Comparison of ENCODE assay signal across 24 cellular contexts in the genomic region with DNA sequence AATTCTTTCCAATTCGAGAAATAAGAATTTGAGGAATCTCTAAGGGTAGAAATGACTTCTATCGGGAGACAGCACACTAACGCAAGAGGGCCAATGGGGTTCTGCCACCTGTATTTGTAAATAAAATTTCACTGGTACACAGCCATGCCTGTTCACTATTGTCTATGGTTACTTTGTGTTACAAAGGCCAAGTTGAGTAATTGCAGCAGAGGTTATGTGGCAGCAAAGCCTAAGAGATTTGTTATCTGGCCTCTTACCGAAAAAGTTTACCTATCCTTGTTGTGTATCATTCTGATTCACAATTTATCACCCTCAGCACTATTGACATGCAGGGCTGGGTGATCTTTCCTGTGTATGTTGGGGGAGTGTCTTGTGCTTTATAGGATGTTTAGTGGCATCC.
DNase-seq lines count a peak whose midpoint lies in the region; ATAC-seq and TF ChIP-seq lines count a peak whose summit lies in the region.
"Had no signal": no experiment of that assay in that cellular context is flagged by ENCODE, and none has a peak within 500 bp of the region (broad histone marks: within the 10 kb centered on the region; RNA-seq: fewer than 3 reads in every experiment).

No MANE protein-coding gene starts in this region.

- H3K27ac Mint-ChIP-seq in activated T-helper 17 cell treated with anti-CD3 and anti-CD28 coated beads, Interleukin-2, amount 50 U/mL, for 72 hours: no peak overlapping the region
- no peak overlapping the region for H3K27ac Mint-ChIP-seq in stimulated activated effector memory CD8-positive, alpha-beta T cell treated with anti-CD3 and anti-CD28 coated beads, Interleukin-12 subunit alpha, Interleukin-12 subunit beta, amount 100 ng/mL, for 72 hours
- H3K27ac Mint-ChIP-seq: activated naive CD8-positive, alpha-beta T cell treated with anti-CD3 and anti-CD28 coated beads for 36 hours; CD4-positive, alpha-beta T cell; T-helper 17 cell had no signal

- H3K27me3 Mint-ChIP-seq in activated T-helper 17 cell treated with anti-CD3 and anti-CD28 coated beads, Interleukin-2, amount 50 U/mL, for 72 hours: no peaks in the 10 kb centered on the region
- H3K27me3 Mint-ChIP-seq: activated naive CD8-positive, alpha-beta T cell treated with anti-CD3 and anti-CD28 coated beads for 36 hours; CD4-positive, alpha-beta T cell; T-helper 17 cell had no signal

- no peak for TF ChIP-seq CTCF in sigmoid colon (IDR thresholded peaks at IDR 0.05)

- DNase-seq in HPDE6-E6E7 (ENCODE audit: extremely low spot score): peak; percentile 43
- no peak for DNase-seq in left colon
- DNase-seq in stimulated activated effector memory CD8-positive, alpha-beta T cell treated with anti-CD3 and anti-CD28 coated beads, Interleukin-12 subunit alpha, Interleukin-12 subunit beta, amount 100 ng/mL, for 72 hours (ENCODE audit: low spot score in 2 of 2): no peak
- no peak for DNase-seq in NK-92 (lab: John Stamatoyannopoulos, UW; ENCODE audit: unreplicated experiment)
- no peak for DNase-seq in sigmoid colon
- no peak for DNase-seq in GOT3 (lab: John Stamatoyannopoulos, UW)
- DNase-seq in H7: no peak
- DNase-seq: activated effector memory CD4-positive, alpha-beta T cell treated with anti-CD3 and anti-CD28 coated beads, Interleukin-2, amount 50 U/mL, for 16 hours; activated naive CD8-positive, alpha-beta T cell treated with anti-CD3 and anti-CD28 coated beads for 36 hours; aorta; CD4-positive, alpha-beta T cell; central memory CD4-positive, alpha-beta T cell; KG1; NCI-H1436; NCI-H748 treated with DMSO at 0.1 percent for 48 hours; posterior cingulate gyrus; right cardiac atrium; stimulated activated CD4-positive, alpha-beta T cell treated with anti-CD3 and anti-CD28 coated beads, Interleukin-4, amount 100 ng/mL, for 4 hours; stimulated activated naive CD4-positive, alpha-beta T cell treated with Interleukin-2 at 50 U/mL for 16 hours; T-helper 17 cell had no signal

- peak; percentile 25 for ATAC-seq in activated T-helper 17 cell treated with anti-CD3 and anti-CD28 coated beads, Interleukin-2, amount 50 U/mL, for 72 hours (replicated peaks)
- ATAC-seq in left colon: peak; percentile 23
- ATAC-seq in stimulated activated effector memory CD8-positive, alpha-beta T cell treated with anti-CD3 and anti-CD28 coated beads, Interleukin-12 subunit alpha, Interleukin-12 subunit beta, amount 100 ng/mL, for 72 hours: peak; percentile 65
- ATAC-seq: right cardiac atrium, SK-N-SH treated with all-trans-retinoic acid at 6 μM for 48 hours, T-helper 17 cell had no signal

- peaks cover 7% of the 10 kb centered on the region for H3K4me1 Mint-ChIP-seq in activated T-helper 17 cell treated with anti-CD3 and anti-CD28 coated beads, Interleukin-2, amount 50 U/mL, for 72 hours
- peaks cover 10% of the 10 kb centered on the region for H3K4me1 Mint-ChIP-seq in stimulated activated effector memory CD8-positive, alpha-beta T cell treated with anti-CD3 and anti-CD28 coated beads, Interleukin-12 subunit alpha, Interleukin-12 subunit beta, amount 100 ng/mL, for 72 hours
- H3K4me1 Mint-ChIP-seq: T-helper 17 cell had no signal

- H3K4me3 ChIP-seq in sigmoid colon (no peak overlapping the region), H7 (ENCODE audit: insufficient read depth, low read depth, low read length) (no peak overlapping the region)
- H3K4me3 ChIP-seq: lung, vagina had no signal

- intact Hi-C loops in left colon (cut with DNase I, micrococcal nuclease) (no loop called here), sigmoid colon (cut with DNase I) (no loop called here)

- no peaks in the 10 kb centered on the region for H3K36me3 Mint-ChIP-seq in activated T-helper 17 cell treated with anti-CD3 and anti-CD28 coated beads, Interleukin-2, amount 50 U/mL, for 72 hours (ENCODE audit: low read depth)
- H3K36me3 Mint-ChIP-seq in stimulated activated effector memory CD8-positive, alpha-beta T cell treated with anti-CD3 and anti-CD28 coated beads, Interleukin-12 subunit alpha, Interleukin-12 subunit beta, amount 100 ng/mL, for 72 hours: no peaks in the 10 kb centered on the region
- H3K36me3 Mint-ChIP-seq: activated naive CD8-positive, alpha-beta T cell treated with anti-CD3 and anti-CD28 coated beads for 36 hours had no signal

- H3K36me3 ChIP-seq in sigmoid colon: no peaks in the 10 kb centered on the region
- H3K36me3 ChIP-seq in H7 (replicated peaks; ENCODE audit: control insufficient read depth, insufficient read depth, low read length): no peaks in the 10 kb centered on the region
- H3K36me3 ChIP-seq: vagina had no signal

- no peaks in the 10 kb centered on the region for H3K4me1 ChIP-seq in sigmoid colon

- WGBS in sigmoid colon, 2 donors: 83 to 85% methylated on average over 4 of the region's 4 CpGs

- no peaks in the 10 kb centered on the region for H3K9me3 ChIP-seq in sigmoid colon
- H3K9me3 ChIP-seq: vagina had no signal

- H3K27ac ChIP-seq in sigmoid colon: no peak overlapping the region
- H3K27ac ChIP-seq: vagina had no signal

- no peak overlapping the region for H3K4me3 Mint-ChIP-seq in activated T-helper 17 cell treated with anti-CD3 and anti-CD28 coated beads, Interleukin-2, amount 50 U/mL, for 72 hours
- no peak overlapping the region for H3K4me3 Mint-ChIP-seq in stimulated activated effector memory CD8-positive, alpha-beta T cell treated with anti-CD3 and anti-CD28 coated beads, Interleukin-12 subunit alpha, Interleukin-12 subunit beta, amount 100 ng/mL, for 72 hours
- H3K4me3 Mint-ChIP-seq: activated naive CD8-positive, alpha-beta T cell treated with anti-CD3 and anti-CD28 coated beads for 36 hours; CD4-positive, alpha-beta T cell; T-helper 17 cell had no signal

- no peak for TF ChIP-seq POLR2A in sigmoid colon (IDR thresholded peaks at IDR 0.05)

- H3K27me3 ChIP-seq in sigmoid colon: no peaks in the 10 kb centered on the region
- H3K27me3 ChIP-seq in H7 (ENCODE audit: control insufficient read depth, insufficient read depth, low read length): no peaks in the 10 kb centered on the region
- H3K27me3 ChIP-seq: vagina had no signal

- no peak for TF ChIP-seq EP300 in sigmoid colon (IDR thresholded peaks at IDR 0.05)

- H3K9me3 Mint-ChIP-seq in activated T-helper 17 cell treated with anti-CD3 and anti-CD28 coated beads, Interleukin-2, amount 50 U/mL, for 72 hours: no peaks in the 10 kb centered on the region
- H3K9me3 Mint-ChIP-seq in stimulated activated effector memory CD8-positive, alpha-beta T cell treated with anti-CD3 and anti-CD28 coated beads, Interleukin-12 subunit alpha, Interleukin-12 subunit beta, amount 100 ng/mL, for 72 hours: no peaks in the 10 kb centered on the region
- H3K9me3 Mint-ChIP-seq: activated naive CD8-positive, alpha-beta T cell treated with anti-CD3 and anti-CD28 coated beads for 36 hours had no signal
